Comparison of ENCODE assay signal across 2 cellular contexts in genomic region chr5:160270704-160271103, GRCh38.
TF ChIP-seq lines count a peak whose summit lies in the region.

No MANE protein-coding gene starts in this region.

TF ChIP-seq in IMR-90, 13 proteins besides CTCF, POLR2A, EP300 and RAD21:
- TF ChIP-seq SMC3 (IDR thresholded peaks at IDR 0.05; ENCODE audit: low read depth, low read length) (no peak), USF2 (IDR thresholded peaks at IDR 0.05; ENCODE audit: low read depth, low read length) (no peak), CEBPB (IDR thresholded peaks at IDR 0.05; ENCODE audit: low read depth, low read length) (no peak), NFE2L2 (IDR thresholded peaks at IDR 0.05; ENCODE audit: low read depth, low read length) (no peak)

TF ChIP-seq in K562, 482 proteins besides CTCF, POLR2A, EP300 and RAD21:
- no peak for TF ChIP-seq TAF15 (IDR thresholded peaks at IDR 0.05; ENCODE audit: low read depth, low read length)
- TF ChIP-seq CBFB (CRISPR knock-in tag; IDR thresholded peaks at IDR 0.05): no peak
- no peak for TF ChIP-seq SMARCC2 (IDR thresholded peaks at IDR 0.05; ENCODE audit: low read depth)
- no peak for TF ChIP-seq ZNF431 (CRISPR knock-in tag; IDR thresholded peaks at IDR 0.05)
- no peak for TF ChIP-seq ZNF436 (CRISPR knock-in tag; IDR thresholded peaks at IDR 0.05)
- TF ChIP-seq HOXB6 (CRISPR knock-in tag; IDR thresholded peaks at IDR 0.05; ENCODE audit: borderline replicate concordance): no peak
- TF ChIP-seq ZBTB43 (CRISPR knock-in tag; IDR thresholded peaks at IDR 0.05): no peak
- TF ChIP-seq NFATC3 (IDR thresholded peaks at IDR 0.05): no peak
- no peak for TF ChIP-seq HSF4 (CRISPR knock-in tag; IDR thresholded peaks at IDR 0.05; ENCODE audit: borderline replicate concordance)
- TF ChIP-seq ZNF224 (CRISPR knock-in tag; IDR thresholded peaks at IDR 0.05): no peak
- TF ChIP-seq HES1 (IDR thresholded peaks at IDR 0.05; ENCODE audit: low read depth): no peak
- TF ChIP-seq JUNB (CRISPR knock-in tag; conservative IDR thresholded peaks at IDR 0.05): no peak
- TF ChIP-seq CLOCK (CRISPR knock-in tag; IDR thresholded peaks at IDR 0.05; ENCODE audit: borderline replicate concordance): no peak
- TF ChIP-seq THRA (IDR thresholded peaks at IDR 0.05): no peak
